In the genomic region with DNA sequence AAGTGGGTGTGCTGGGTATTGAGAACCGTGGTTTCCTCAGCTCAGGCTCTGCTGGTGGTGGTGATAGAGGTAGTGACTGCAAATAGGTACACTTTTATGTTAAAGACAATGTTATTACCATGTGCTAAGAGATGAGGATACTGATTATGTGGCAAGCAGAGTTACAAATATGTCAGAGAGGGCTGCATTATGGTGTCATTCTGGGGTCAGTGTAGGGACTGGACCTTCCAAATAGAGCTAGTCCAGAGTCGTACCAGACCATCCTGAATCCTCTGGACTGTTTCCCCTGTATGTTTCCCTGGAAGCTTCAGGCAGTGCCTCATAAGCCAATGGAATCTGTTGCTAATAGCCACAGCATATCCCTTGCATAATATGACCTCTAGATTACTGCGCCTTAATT, we compare ENCODE assay signal across 20 cellular contexts. TPM values are rescaled to one million over a fixed set of nuclear protein-coding genes. Genes with fewer than 3 reads are reported as not detected.
"Had no signal": no experiment of that assay in that cellular context is flagged by ENCODE, and none has a peak within 500 bp of the region (broad histone marks: within the 10 kb centered on the region; RNA-seq: fewer than 3 reads in every experiment).

A gene (minus strand): TSS at position 101 of the 400 bp plus-strand sequence. CDS start 119 bp downstream, outside the sequence.

- H3K4me3 Mint-ChIP-seq: activated CD4-positive, alpha-beta memory T cell treated with anti-CD3 and anti-CD28 coated beads, Interleukin-2, amount 10 ng/mL, durations not matched to agents 7 days and 5 days; central memory CD8-positive, alpha-beta T cell had no signal

- H3K9me3 Mint-ChIP-seq: activated CD4-positive, alpha-beta memory T cell treated with anti-CD3 and anti-CD28 coated beads, Interleukin-2, amount 10 ng/mL, durations not matched to agents 7 days and 5 days; brain; central memory CD8-positive, alpha-beta T cell had no signal

- H3K36me3 ChIP-seq: ovary, thoracic aorta had no signal

- H3K27ac Mint-ChIP-seq: activated CD4-positive, alpha-beta memory T cell treated with anti-CD3 and anti-CD28 coated beads, Interleukin-2, amount 10 ng/mL, durations not matched to agents 7 days and 5 days had no signal

- H3K27ac ChIP-seq: coronary artery, foreskin keratinocyte, ovary, sigmoid colon, spleen, thoracic aorta had no signal

- H3K27me3 ChIP-seq: foreskin keratinocyte, ovary, sigmoid colon, spleen had no signal

- H3K27me3 Mint-ChIP-seq: activated CD4-positive, alpha-beta memory T cell treated with anti-CD3 and anti-CD28 coated beads, Interleukin-2, amount 10 ng/mL, durations not matched to agents 7 days and 5 days; central memory CD8-positive, alpha-beta T cell had no signal

- H3K9me3 ChIP-seq: ovary, sigmoid colon, spleen, thoracic aorta had no signal

- H3K4me1 ChIP-seq: foreskin keratinocyte had no signal

- ATAC-seq: foreskin keratinocyte, left ventricle myocardium superior had no signal

- DNase-seq: activated CD4-positive, alpha-beta memory T cell treated with anti-CD3 and anti-CD28 coated beads, Interleukin-2, amount 10 ng/mL, durations not matched to agents 7 days and 5 days; activated CD8-positive, alpha-beta memory T cell treated with anti-CD3 and anti-CD28 coated beads, Interleukin-2, amount 50 U/mL, for 4 hours; activated naive CD4-positive, alpha-beta T cell treated with Interleukin-2 at 50 U/mL for 16 hours; amygdala; effector CD4-positive, alpha-beta T cell; foreskin keratinocyte; left ventricle myocardium superior; ovary; sigmoid colon; spleen; stimulated activated CD4-positive, alpha-beta T cell treated with anti-CD3 and anti-CD28 coated beads, Interleukin-1b, Interleukin-23, amount 100 ng/mL, for 48 hours; T-helper 9 cell had no signal

- H3K4me3 ChIP-seq: coronary artery, ovary, sigmoid colon, SK-N-MC, spleen, thoracic aorta had no signal

RNA-seq across cellular contexts. Expression of the gene that starts here (rescaled TPM):
- total RNA-seq: activated CD4-positive, alpha-beta memory T cell treated with anti-CD3 and anti-CD28 coated beads, Interleukin-2, amount 10 ng/mL, durations not matched to agents 7 days and 5 days; foreskin keratinocyte; kidney epithelial cell; left ventricle myocardium superior; mesenteric fat pad; ovary; sigmoid colon; spleen; thoracic aorta; ureter had no signal
- polyA plus RNA-seq: foreskin keratinocyte, ovary, spleen had no signal
